ENCODE assay signal across 8 cellular contexts in the genomic region with DNA sequence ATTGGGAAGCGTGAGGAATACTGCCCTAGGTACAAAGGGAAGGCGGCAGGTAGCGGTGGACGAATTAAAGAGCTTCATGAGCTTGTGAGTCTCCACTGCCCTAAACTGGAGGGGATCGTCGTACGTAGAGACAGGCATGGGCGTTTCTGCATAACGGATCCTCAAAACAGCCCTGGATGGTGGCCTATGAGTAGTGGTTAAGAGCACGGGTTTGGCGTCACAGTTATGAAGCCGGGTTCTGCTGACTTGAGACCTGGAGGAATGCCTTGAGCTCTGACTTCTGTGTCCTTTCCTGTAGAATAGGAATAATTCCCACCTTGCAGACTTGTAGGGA. TPM values are rescaled to one million over a fixed set of nuclear protein-coding genes. Genes with fewer than 3 reads are reported as not detected.
DNase-seq lines count a peak whose midpoint lies in the region; ATAC-seq and TF ChIP-seq lines count a peak whose summit lies in the region.

No MANE protein-coding gene starts in this region.

- H3K9me3 ChIP-seq in right atrium auricular region (no peaks in the 10 kb centered on the region), gastrocnemius medialis (no peaks in the 10 kb centered on the region)

- intact Hi-C loops in gastrocnemius medialis (cut with DNase I; ENCODE audit: low total_unique reads): loop anchor here (1.0 kb wide), 1 partner anchor 16 kb away; no protein-coding TSS in a partner anchor

- no peaks in the 10 kb centered on the region for H3K9me3 Mint-ChIP-seq in activated naive CD4-positive, alpha-beta T cell treated with anti-CD3 and anti-CD28 coated beads, Interleukin-2, amount 50 U/mL, for 72 hours

- H3K4me3 ChIP-seq in right atrium auricular region: peak overlapping the region; percentile 66 to 70
- H3K4me3 ChIP-seq in gastrocnemius medialis: peak overlapping the region; percentile 88 to 99 (median 94)

- H3K4me1 ChIP-seq in right atrium auricular region (peaks cover 0 to 32% of the 10 kb centered on the region in 2 donors), gastrocnemius medialis (peaks cover 24 to 29% of the 10 kb centered on the region in 2 donors)

- H3K27ac ChIP-seq in right atrium auricular region: peak overlapping the region; percentile 98 to 99
- peak overlapping the region; percentile 98 to 100 (median 100) for H3K27ac ChIP-seq in gastrocnemius medialis

- no peak for TF ChIP-seq POLR2A in gastrocnemius medialis (IDR thresholded peaks at IDR 0.05)

- ATAC-seq in activated naive CD4-positive, alpha-beta T cell treated with anti-CD3 and anti-CD28 coated beads, Interleukin-2, amount 50 U/mL, for 72 hours: peak; percentile 13 to 46
- ATAC-seq in gastrocnemius medialis (peak; percentile 12 to 23), GM18870 (IDR thresholded peaks at IDR 0.05; ENCODE audit: unreplicated experiment) (no peak), GM18502 (IDR thresholded peaks at IDR 0.05; ENCODE audit: poor library complexity, unreplicated experiment) (no peak)

- peak; percentile 16 for DNase-seq in NCI-H1105 (lab: John Stamatoyannopoulos, UW)
- no peak for DNase-seq in NCI-H1105 treated with DMSO at 0.1 percent for 48 hours (lab: John Stamatoyannopoulos, UW)
- DNase-seq in NCI-H526 (lab: John Stamatoyannopoulos, UW): peak; percentile 65 to 67
- DNase-seq in activated naive CD4-positive, alpha-beta T cell treated with anti-CD3 and anti-CD28 coated beads, Interleukin-2, amount 50 U/mL, for 72 hours (ENCODE audit: low spot score in 2 of 2): peak in 1 of 2 donors; percentile 19
- DNase-seq in right atrium auricular region (ENCODE audit: low spot score): no peak
- peak; percentile 8 to 36 for DNase-seq in gastrocnemius medialis

- in situ Hi-C loops in gastrocnemius medialis (cut with MboI; ENCODE audit: low sequenced_read_pairs in 4 of 4): no loop called here

- TF ChIP-seq CTCF in right atrium auricular region (IDR thresholded peaks at IDR 0.05) (no peak), gastrocnemius medialis (IDR thresholded peaks at IDR 0.05 in 4 of 5, conservative IDR thresholded peaks at IDR 0.05 in 1 of 5) (no peak)

- H3K27ac Mint-ChIP-seq in activated naive CD4-positive, alpha-beta T cell treated with anti-CD3 and anti-CD28 coated beads, Interleukin-2, amount 50 U/mL, for 72 hours: peak overlapping the region; percentile 92 to 100

- H3K27me3 ChIP-seq in right atrium auricular region (no peaks in the 10 kb centered on the region), gastrocnemius medialis (no peaks in the 10 kb centered on the region)

- H3K36me3 ChIP-seq in right atrium auricular region: peaks cover 39% of the 10 kb centered on the region
- H3K36me3 ChIP-seq in gastrocnemius medialis: peaks cover 0 to 36% of the 10 kb centered on the region in 2 donors

- H3K36me3 Mint-ChIP-seq in activated naive CD4-positive, alpha-beta T cell treated with anti-CD3 and anti-CD28 coated beads, Interleukin-2, amount 50 U/mL, for 72 hours: peaks cover 17 to 30% of the 10 kb centered on the region in 2 donors

RNA-seq across cellular contexts. Expression of gene TMEM138, which starts 0.3 kb away (rescaled TPM):
- total RNA-seq in activated naive CD4-positive, alpha-beta T cell treated with anti-CD3 and anti-CD28 coated beads, Interleukin-2, amount 50 U/mL, for 72 hours: 10 to 100 TPM; 32.4 to 44.2 TPM
- total RNA-seq in right atrium auricular region (10 to 100 TPM; 12.6 to 18.2 TPM), gastrocnemius medialis (10 to 100 TPM in 3 of 4 donors, 1 to 10 TPM in 1; 9.4 to 18.4 (median 13.9) TPM)

RNA-seq across cellular contexts. Expression of gene CYB561A3, which starts 0.8 kb away (rescaled TPM):
- 10 to 100 TPM; 38.3 to 68.7 TPM for total RNA-seq in activated naive CD4-positive, alpha-beta T cell treated with anti-CD3 and anti-CD28 coated beads, Interleukin-2, amount 50 U/mL, for 72 hours
- total RNA-seq in right atrium auricular region: 10 to 100 TPM; 15.0 to 27.3 TPM
- total RNA-seq in gastrocnemius medialis: 10 to 100 TPM; 23.7 to 56.6 (median 26.4) TPM

RNA-seq across cellular contexts. Expression of gene TKFC, which starts 29.5 kb away (rescaled TPM):
- total RNA-seq in activated naive CD4-positive, alpha-beta T cell treated with anti-CD3 and anti-CD28 coated beads, Interleukin-2, amount 50 U/mL, for 72 hours: 10 to 100 TPM; 29.3 to 83.8 TPM
- total RNA-seq in right atrium auricular region (10 to 100 TPM in 1 of 2 donors, 1 to 10 TPM in 1; 9.7 to 11.3 TPM), gastrocnemius medialis (10 to 100 TPM in 3 of 4 donors, 1 to 10 TPM in 1; 6.7 to 14.8 (median 11.8) TPM)

RNA-seq across cellular contexts. Expression of gene DDB1, which starts 29.6 kb away (rescaled TPM):
- total RNA-seq in activated naive CD4-positive, alpha-beta T cell treated with anti-CD3 and anti-CD28 coated beads, Interleukin-2, amount 50 U/mL, for 72 hours: 100 to 1,000 TPM; 221 to 244 TPM
- 100 to 1,000 TPM; 118 to 133 TPM for total RNA-seq in right atrium auricular region
- 100 to 1,000 TPM; 175 to 215 (median 189) TPM for total RNA-seq in gastrocnemius medialis

RNA-seq across cellular contexts. Expression of gene TMEM216, which starts 29.9 kb away (rescaled TPM):
- 10 to 100 TPM in 1 of 2 donors, 1 to 10 TPM in 1; 8.7 to 14.1 TPM for total RNA-seq in activated naive CD4-positive, alpha-beta T cell treated with anti-CD3 and anti-CD28 coated beads, Interleukin-2, amount 50 U/mL, for 72 hours
- total RNA-seq in right atrium auricular region: 10 to 100 TPM in 1 of 2 donors, 1 to 10 TPM in 1; 9.5 to 11.7 TPM
- 1 to 10 TPM; 2.6 to 8.5 (median 5.2) TPM for total RNA-seq in gastrocnemius medialis

Comparison
In these comparisons a context has a peak if more than half of its experiments do, and no peak if none do; other contexts are left out.
1. DNase-seq: peak in NCI-H1105 (single experiment), NCI-H526 (2 of 2) and gastrocnemius medialis (2 of 2); none in NCI-H1105 treated with DMSO at 0.1 percent for 48 hours (single experiment) and right atrium auricular region (single experiment).
2. ATAC-seq: peak in activated naive CD4-positive, alpha-beta T cell treated with anti-CD3 and anti-CD28 coated beads, Interleukin-2, amount 50 U/mL, for 72 hours (2 of 2) and gastrocnemius medialis (2 of 2); none in GM18870 (single experiment) and GM18502 (single experiment).